In genomic region chr13:112905990-112906641, GRCh38 we compare ENCODE assay signal across 11 cellular contexts.
DNase-seq lines count a peak whose midpoint lies in the region; ATAC-seq and TF ChIP-seq lines count a peak whose summit lies in the region.
"Had no signal": no experiment of that assay in that cellular context is flagged by ENCODE, and none has a peak within 500 bp of the region (broad histone marks: within the 10 kb centered on the region; RNA-seq: fewer than 3 reads in every experiment).

No MANE protein-coding gene starts in this region.

- POLR2A ChIA-PET in activated CD8-positive, alpha-beta T cell treated with anti-CD3 and anti-CD28 coated beads, Interleukin-2, amount 10 ng/mL, durations not matched to agents 7 days and 5 days (lab: Charles Lee) = no interaction called here

- CTCF ChIA-PET in activated CD8-positive, alpha-beta T cell treated with anti-CD3 and anti-CD28 coated beads, Interleukin-2, amount 10 ng/mL, durations not matched to agents 7 days and 5 days (lab: Charles Lee) = no interaction called here

- no peaks in the 10 kb centered on the region for H3K36me3 ChIP-seq in RWPE2 (ENCODE audit: low read depth)

- H3K4me3 ChIP-seq in RWPE2 (ENCODE audit: severe bottlenecking) = no peak overlapping the region

- peak; percentile 37 for DNase-seq in natural killer cell treated with Interleukin-12 subunit alpha and Interleukin-12 subunit beta and Interleukin-15 and Interleukin-18, amount 100 ng/mL, for 72 hours (ENCODE audit: low spot score)
- DNase-seq in natural killer cell (no peak), RWPE2 (ENCODE audit: low spot score) (no peak), iPS-NIHi7 (ENCODE audit: extremely low spot score) (peak; percentile 89)
- no peak for DNase-seq in activated CD8-positive, alpha-beta T cell treated with anti-CD3 and anti-CD28 coated beads, Interleukin-2, amount 10 ng/mL, durations not matched to agents 7 days and 5 days
- DNase-seq in activated CD8-positive, alpha-beta memory T cell treated with anti-CD3 and anti-CD28 coated beads for 24 hours = no peak
- DNase-seq: activated CD4-positive, alpha-beta T cell treated with anti-CD3 and anti-CD28 coated beads for 4 hours; cerebellar nuclear complex; NCI-H1436 had no signal

- intact Hi-C loops in natural killer cell (cut with micrococcal nuclease) = no loop called here

- H3K27me3 ChIP-seq in RWPE2 (ENCODE audit: insufficient read depth, poor library complexity, severe bottlenecking) = peaks cover 11% of the 10 kb centered on the region

- no peaks in the 10 kb centered on the region for H3K36me3 Mint-ChIP-seq in natural killer cell treated with Interleukin-12 subunit alpha and Interleukin-12 subunit beta and Interleukin-15 and Interleukin-18, amount 100 ng/mL, for 72 hours
- H3K36me3 Mint-ChIP-seq in natural killer cell = no peaks in the 10 kb centered on the region
- H3K36me3 Mint-ChIP-seq in activated CD8-positive, alpha-beta T cell treated with anti-CD3 and anti-CD28 coated beads, Interleukin-2, amount 10 ng/mL, durations not matched to agents 7 days and 5 days (ENCODE audit: low read depth) = no peaks in the 10 kb centered on the region

- no peaks in the 10 kb centered on the region for H3K4me1 Mint-ChIP-seq in natural killer cell treated with Interleukin-12 subunit alpha and Interleukin-12 subunit beta and Interleukin-15 and Interleukin-18, amount 100 ng/mL, for 72 hours (ENCODE audit: low read depth in 2 of 2)
- no peaks in the 10 kb centered on the region for H3K4me1 Mint-ChIP-seq in natural killer cell
- no peaks in the 10 kb centered on the region for H3K4me1 Mint-ChIP-seq in activated CD8-positive, alpha-beta T cell treated with anti-CD3 and anti-CD28 coated beads, Interleukin-2, amount 10 ng/mL, durations not matched to agents 7 days and 5 days (ENCODE audit: low read depth)

- no peak for ATAC-seq in natural killer cell treated with Interleukin-12 subunit alpha and Interleukin-12 subunit beta and Interleukin-15 and Interleukin-18, amount 100 ng/mL, for 72 hours
- no peak for ATAC-seq in natural killer cell
- peak; percentile 66 for ATAC-seq in RWPE2 (ENCODE audit: low read depth)
- ATAC-seq in activated CD8-positive, alpha-beta T cell treated with anti-CD3 and anti-CD28 coated beads, Interleukin-2, amount 10 ng/mL, durations not matched to agents 7 days and 5 days = no peak
- ATAC-seq in HG02588 (IDR thresholded peaks at IDR 0.05; ENCODE audit: unreplicated experiment) = no peak
- ATAC-seq in GM18867 (IDR thresholded peaks at IDR 0.05; ENCODE audit: unreplicated experiment) = no peak

- H3K27ac Mint-ChIP-seq in natural killer cell treated with Interleukin-12 subunit alpha and Interleukin-12 subunit beta and Interleukin-15 and Interleukin-18, amount 100 ng/mL, for 72 hours = no peak overlapping the region
- no peak overlapping the region for H3K27ac Mint-ChIP-seq in natural killer cell
- no peak overlapping the region for H3K27ac Mint-ChIP-seq in activated CD8-positive, alpha-beta T cell treated with anti-CD3 and anti-CD28 coated beads, Interleukin-2, amount 10 ng/mL, durations not matched to agents 7 days and 5 days

- H3K9me3 ChIP-seq in RWPE2 (ENCODE audit: severe bottlenecking) = peaks cover 2% of the 10 kb centered on the region

- H3K27me3 Mint-ChIP-seq in natural killer cell treated with Interleukin-12 subunit alpha and Interleukin-12 subunit beta and Interleukin-15 and Interleukin-18, amount 100 ng/mL, for 72 hours = peaks cover 0 to 4% of the 10 kb centered on the region in 2 donors
- H3K27me3 Mint-ChIP-seq in natural killer cell (ENCODE audit: low read depth in 2 of 2) = no peaks in the 10 kb centered on the region
- H3K27me3 Mint-ChIP-seq in activated CD8-positive, alpha-beta T cell treated with anti-CD3 and anti-CD28 coated beads, Interleukin-2, amount 10 ng/mL, durations not matched to agents 7 days and 5 days (ENCODE audit: low read depth) = no peaks in the 10 kb centered on the region

- peaks cover 3% of the 10 kb centered on the region for H3K9me3 Mint-ChIP-seq in natural killer cell treated with Interleukin-12 subunit alpha and Interleukin-12 subunit beta and Interleukin-15 and Interleukin-18, amount 100 ng/mL, for 72 hours
- no peaks in the 10 kb centered on the region for H3K9me3 Mint-ChIP-seq in natural killer cell
- H3K9me3 Mint-ChIP-seq in activated CD8-positive, alpha-beta T cell treated with anti-CD3 and anti-CD28 coated beads, Interleukin-2, amount 10 ng/mL, durations not matched to agents 7 days and 5 days (ENCODE audit: insufficient read depth) = no peaks in the 10 kb centered on the region

- H3K4me3 Mint-ChIP-seq in natural killer cell treated with Interleukin-12 subunit alpha and Interleukin-12 subunit beta and Interleukin-15 and Interleukin-18, amount 100 ng/mL, for 72 hours = no peak overlapping the region
- H3K4me3 Mint-ChIP-seq in natural killer cell = no peak overlapping the region
- no peak overlapping the region for H3K4me3 Mint-ChIP-seq in activated CD8-positive, alpha-beta T cell treated with anti-CD3 and anti-CD28 coated beads, Interleukin-2, amount 10 ng/mL, durations not matched to agents 7 days and 5 days

- TF ChIP-seq CTCF in natural killer cell (IDR thresholded peaks at IDR 0.05) (no peak), RWPE2 (IDR thresholded peaks at IDR 0.05; ENCODE audit: poor library complexity, severe bottlenecking) (no peak)

- no peak overlapping the region for H3K27ac ChIP-seq in RWPE2 (ENCODE audit: poor library complexity, severe bottlenecking)

- no peaks in the 10 kb centered on the region for H3K4me1 ChIP-seq in RWPE2 (ENCODE audit: insufficient read depth, poor library complexity, severe bottlenecking)

Comparison
In these comparisons a context has a peak if more than half of its experiments do, and no peak if none do; other contexts are left out.
1. DNase-seq: peak in natural killer cell treated with Interleukin-12 subunit alpha and Interleukin-12 subunit beta and Interleukin-15 and Interleukin-18, amount 100 ng/mL, for 72 hours (single experiment) and iPS-NIHi7 (single experiment); none in natural killer cell (single experiment), RWPE2 (single experiment), activated CD8-positive, alpha-beta T cell treated with anti-CD3 and anti-CD28 coated beads, Interleukin-2, amount 10 ng/mL, durations not matched to agents 7 days and 5 days (single experiment) and activated CD8-positive, alpha-beta memory T cell treated with anti-CD3 and anti-CD28 coated beads for 24 hours (single experiment).